1 cellular context compared by ENCODE assay signal in the genomic region with DNA sequence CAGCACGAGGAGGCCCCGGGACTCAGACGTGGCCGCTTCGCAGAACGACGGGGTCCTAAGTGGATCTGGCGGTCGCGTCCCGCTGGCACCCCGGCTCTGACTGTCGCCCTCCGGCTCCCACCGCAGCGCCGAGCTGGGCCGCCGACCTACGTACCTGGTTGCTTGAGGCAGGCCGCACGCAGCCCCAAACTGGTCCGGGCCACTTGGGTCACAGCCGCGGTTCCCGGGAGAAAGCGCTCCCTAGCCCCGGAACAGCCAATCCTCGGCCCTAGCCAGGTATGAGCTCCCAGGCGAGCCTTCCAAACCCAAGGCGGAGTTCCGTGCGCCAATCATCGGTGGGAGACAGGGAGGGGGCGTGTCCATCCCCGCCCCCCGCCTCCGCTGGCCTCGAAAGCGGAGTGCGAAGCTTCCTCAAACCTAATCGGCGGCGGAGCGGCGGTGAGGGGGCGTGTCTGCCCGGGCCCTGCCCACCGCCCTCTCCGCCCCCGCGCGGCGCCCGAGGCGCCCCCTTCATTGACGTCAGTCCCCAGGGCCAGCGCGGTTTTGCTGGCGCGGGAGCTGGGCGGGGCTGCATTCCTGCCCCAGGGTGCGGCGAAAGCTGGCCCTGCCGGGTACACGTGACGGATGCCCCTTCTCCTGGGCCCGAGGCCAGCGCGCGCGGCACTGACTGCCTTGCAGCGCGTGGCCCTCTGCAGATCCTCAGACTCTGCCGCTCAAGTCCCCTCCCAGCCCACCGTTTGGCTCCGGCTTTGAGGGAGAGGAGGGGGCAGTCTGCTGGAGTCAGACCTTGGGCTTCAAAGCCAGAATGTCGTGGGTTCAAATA.
A peak's percentile ranks its signal among the peaks of the same experiment; 100 is the strongest.
TF ChIP-seq lines count a peak whose summit lies in the region.

A gene with protein sequence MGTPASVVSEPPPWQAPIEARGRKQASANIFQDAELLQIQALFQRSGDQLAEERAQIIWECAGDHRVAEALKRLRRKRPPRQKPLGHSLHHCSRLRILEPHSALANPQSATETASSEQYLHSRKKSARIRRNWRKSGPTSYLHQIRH (minus strand): TSS at position 280 of the 823 bp plus-strand sequence. CDS start 7,336 bp downstream, outside the sequence.

TF ChIP-seq in A549, 52 proteins besides CTCF, POLR2A, EP300 and RAD21 (continued from another document):
- no peak for TF ChIP-seq CBX8 (IDR thresholded peaks at IDR 0.05)
- peak; percentile 81 to 90 for TF ChIP-seq JUN (IDR thresholded peaks at IDR 0.05)
- TF ChIP-seq MAFK (IDR thresholded peaks at IDR 0.05; ENCODE audit: partially characterized antibody): no peak
- TF ChIP-seq, protein P1, sequence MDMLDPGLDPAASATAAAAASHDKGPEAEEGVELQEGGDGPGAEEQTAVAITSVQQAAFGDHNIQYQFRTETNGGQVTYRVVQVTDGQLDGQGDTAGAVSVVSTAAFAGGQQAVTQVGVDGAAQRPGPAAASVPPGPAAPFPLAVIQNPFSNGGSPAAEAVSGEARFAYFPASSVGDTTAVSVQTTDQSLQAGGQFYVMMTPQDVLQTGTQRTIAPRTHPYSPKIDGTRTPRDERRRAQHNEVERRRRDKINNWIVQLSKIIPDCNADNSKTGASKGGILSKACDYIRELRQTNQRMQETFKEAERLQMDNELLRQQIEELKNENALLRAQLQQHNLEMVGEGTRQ (IDR thresholded peaks at IDR 0.05): peak; percentile 88
- peak; percentile 25; the same call in 1 of the 2 replicates for TF ChIP-seq ZNF302 (CRISPR knock-in tag; IDR thresholded peaks at IDR 0.05)
- TF ChIP-seq FOSL2 (IDR thresholded peaks at IDR 0.05): no peak
- peak; percentile 65 for TF ChIP-seq FOSL2 (CRISPR knock-in tag; IDR thresholded peaks at IDR 0.05)
- TF ChIP-seq NR3C1 (IDR thresholded peaks at IDR 0.05): no peak
- no peak for TF ChIP-seq HOXA7 (CRISPR knock-in tag; IDR thresholded peaks at IDR 0.05)
- TF ChIP-seq JUNB (IDR thresholded peaks at IDR 0.05): no peak
- TF ChIP-seq, protein P2, sequence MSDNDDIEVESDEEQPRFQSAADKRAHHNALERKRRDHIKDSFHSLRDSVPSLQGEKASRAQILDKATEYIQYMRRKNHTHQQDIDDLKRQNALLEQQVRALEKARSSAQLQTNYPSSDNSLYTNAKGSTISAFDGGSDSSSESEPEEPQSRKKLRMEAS (IDR thresholded peaks at IDR 0.05): peak; percentile 99
- TF ChIP-seq, protein P3, sequence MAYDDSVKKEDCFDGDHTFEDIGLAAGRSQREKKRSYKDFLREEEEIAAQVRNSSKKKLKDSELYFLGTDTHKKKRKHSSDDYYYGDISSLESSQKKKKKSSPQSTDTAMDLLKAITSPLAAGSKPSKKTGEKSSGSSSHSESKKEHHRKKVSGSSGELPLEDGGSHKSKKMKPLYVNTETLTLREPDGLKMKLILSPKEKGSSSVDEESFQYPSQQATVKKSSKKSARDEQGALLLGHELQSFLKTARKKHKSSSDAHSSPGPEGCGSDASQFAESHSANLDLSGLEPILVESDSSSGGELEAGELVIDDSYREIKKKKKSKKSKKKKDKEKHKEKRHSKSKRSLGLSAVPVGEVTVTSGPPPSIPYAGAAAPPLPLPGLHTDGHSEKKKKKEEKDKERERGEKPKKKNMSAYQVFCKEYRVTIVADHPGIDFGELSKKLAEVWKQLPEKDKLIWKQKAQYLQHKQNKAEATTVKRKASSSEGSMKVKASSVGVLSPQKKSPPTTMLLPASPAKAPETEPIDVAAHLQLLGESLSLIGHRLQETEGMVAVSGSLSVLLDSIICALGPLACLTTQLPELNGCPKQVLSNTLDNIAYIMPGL (CRISPR knock-in tag; IDR thresholded peaks at IDR 0.05; ENCODE audit: borderline replicate concordance): peak; percentile 85
- TF ChIP-seq HOXB5 (CRISPR knock-in tag; IDR thresholded peaks at IDR 0.05): peak; percentile 94
- TF ChIP-seq MAZ (IDR thresholded peaks at IDR 0.05; ENCODE audit: borderline replicate concordance, low read depth, low read length): peak; percentile 60; the same call in 1 of the 2 replicates
- no peak for TF ChIP-seq RARB (CRISPR knock-in tag; IDR thresholded peaks at IDR 0.05)
- TF ChIP-seq MYC (IDR thresholded peaks at IDR 0.05; ENCODE audit: borderline replicate concordance, low read length): peak; percentile 71; the same call in 1 of the 2 replicates
- TF ChIP-seq, protein P4, sequence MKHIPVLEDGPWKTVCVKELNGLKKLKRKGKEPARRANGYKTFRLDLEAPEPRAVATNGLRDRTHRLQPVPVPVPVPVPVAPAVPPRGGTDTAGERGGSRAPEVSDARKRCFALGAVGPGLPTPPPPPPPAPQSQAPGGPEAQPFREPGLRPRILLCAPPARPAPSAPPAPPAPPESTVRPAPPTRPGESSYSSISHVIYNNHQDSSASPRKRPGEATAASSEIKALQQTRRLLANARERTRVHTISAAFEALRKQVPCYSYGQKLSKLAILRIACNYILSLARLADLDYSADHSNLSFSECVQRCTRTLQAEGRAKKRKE (CRISPR knock-in tag; IDR thresholded peaks at IDR 0.05; ENCODE audit: low read depth): peak; percentile 95
- TF ChIP-seq CEBPB (IDR thresholded peaks at IDR 0.05): peak in 1 of 2 experiments; percentile 21; a peak in 1 of 4 replicates
- TF ChIP-seq CHD4 (IDR thresholded peaks at IDR 0.05; ENCODE audit: borderline replicate concordance): no peak
- TF ChIP-seq RNF2 (IDR thresholded peaks at IDR 0.05; ENCODE audit: borderline replicate concordance, low read depth): no peak
- no peak for TF ChIP-seq SREBF2 (IDR thresholded peaks at IDR 0.05)
- peak; percentile 91 for TF ChIP-seq EHF (CRISPR knock-in tag; IDR thresholded peaks at IDR 0.05)
- TF ChIP-seq, protein P5, sequence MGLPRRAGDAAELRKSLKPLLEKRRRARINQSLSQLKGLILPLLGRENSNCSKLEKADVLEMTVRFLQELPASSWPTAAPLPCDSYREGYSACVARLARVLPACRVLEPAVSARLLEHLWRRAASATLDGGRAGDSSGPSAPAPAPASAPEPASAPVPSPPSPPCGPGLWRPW (IDR thresholded peaks at IDR 0.05): no peak
- TF ChIP-seq BHLHE40 (IDR thresholded peaks at IDR 0.05; ENCODE audit: low read depth, low read length): peak; percentile 73
- TF ChIP-seq TP53 (CRISPR knock-in tag; IDR thresholded peaks at IDR 0.05): peak; percentile 88
- TF ChIP-seq HOXB13 (CRISPR knock-in tag; IDR thresholded peaks at IDR 0.05; ENCODE audit: low read depth): peak; percentile 96
- no peak for TF ChIP-seq CBX2 (IDR thresholded peaks at IDR 0.05; ENCODE audit: borderline replicate concordance, low read depth)
- TF ChIP-seq GATA3 (IDR thresholded peaks at IDR 0.05; ENCODE audit: borderline replicate concordance): peak; percentile 90
- TF ChIP-seq KDM5A (IDR thresholded peaks at IDR 0.05): no peak
- TF ChIP-seq ESRRA (IDR thresholded peaks at IDR 0.05; ENCODE audit: borderline replicate concordance, low read length): no peak
- no peak for TF ChIP-seq RCOR1 (IDR thresholded peaks at IDR 0.05; ENCODE audit: low read depth, low read length)
- TF ChIP-seq HDAC2 (IDR thresholded peaks at IDR 0.05): no peak
- no peak for TF ChIP-seq CHD2 (IDR thresholded peaks at IDR 0.05; ENCODE audit: low read length, partially characterized antibody)
- no peak for TF ChIP-seq SMC3 (IDR thresholded peaks at IDR 0.05)
- no peak for TF ChIP-seq FOSB (CRISPR knock-in tag; IDR thresholded peaks at IDR 0.05)
- peak; percentile 32; the same call in 1 of the 2 replicates for TF ChIP-seq ZSCAN20 (CRISPR knock-in tag; IDR thresholded peaks at IDR 0.05)
- TF ChIP-seq ZFP36 (IDR thresholded peaks at IDR 0.05; ENCODE audit: borderline replicate concordance, partially characterized antibody): no peak
